10 cellular contexts compared by ENCODE assay signal in genomic region chr12:122082621-122083356, GRCh38. TPM values are rescaled to one million over a fixed set of nuclear protein-coding genes. Genes with fewer than 3 reads are reported as not detected.
DNase-seq lines count a peak whose midpoint lies in the region; ATAC-seq, FAIRE-seq and TF ChIP-seq lines count a peak whose summit lies in the region.
"Had no signal": no experiment of that assay in that cellular context is flagged by ENCODE, and none has a peak within 500 bp of the region (broad histone marks: within the 10 kb centered on the region; RNA-seq: fewer than 3 reads in every experiment).

No MANE protein-coding gene starts in this region.

- WGBS in esophagus squamous epithelium, 2 donors: 59 to 78% methylated on average over 6 of the region's 6 CpGs

- H3K4me1 Mint-ChIP-seq in T-helper 17 cell: peaks cover 54% of the 10 kb centered on the region

- peak overlapping the region in 1 of 4 donors; percentile 92 for H3K4me3 ChIP-seq in esophagus squamous epithelium
- H3K4me3 ChIP-seq in skeletal muscle tissue (ENCODE audit: low read length in 3 of 3): peak overlapping the region in 2 of 3 donors; percentile 34 to 96

- H3K27ac Mint-ChIP-seq in T-helper 17 cell: peak overlapping the region; percentile 96

- H3K27me3 Mint-ChIP-seq in T-helper 17 cell: no peaks in the 10 kb centered on the region

- DNase-seq in GM19239 (ENCODE audit: insufficient read length, low spot score): no peak
- no peak for DNase-seq in T-helper 17 cell
- no peak for DNase-seq in esophagus squamous epithelium (lab: John Stamatoyannopoulos, UW)
- DNase-seq in occipital lobe (lab: John Stamatoyannopoulos, UW): no peak
- no peak for DNase-seq in UCSD-AML1 (lab: John Stamatoyannopoulos, UW; ENCODE audit: unreplicated experiment)
- DNase-seq in activated CD8-positive, alpha-beta memory T cell treated with anti-CD3 and anti-CD28 coated beads, Interleukin-2, amount 50 U/mL, for 48 hours: no peak
- DNase-seq: GOT3 had no signal

- peak overlapping the region; percentile 97 for H3K4me3 Mint-ChIP-seq in T-helper 17 cell

- peak overlapping the region in 3 of 4 donors; percentile 85 to 95 (median 93) for H3K27ac ChIP-seq in esophagus squamous epithelium
- peak overlapping the region; percentile 93 for H3K27ac ChIP-seq in skeletal muscle tissue (ENCODE audit: low read depth, low read length)
- H3K27ac ChIP-seq: SJSA1 had no signal

- H3K36me3 Mint-ChIP-seq in T-helper 17 cell (ENCODE audit: low read depth): peaks cover 7% of the 10 kb centered on the region

- H3K9me3 ChIP-seq in T-helper 17 cell (ENCODE audit: control insufficient read depth, low read length, poor library complexity, severe bottlenecking): no peaks in the 10 kb centered on the region
- H3K9me3 ChIP-seq in esophagus squamous epithelium: no peaks in the 10 kb centered on the region
- H3K9me3 ChIP-seq in skeletal muscle tissue (ENCODE audit: control insufficient read depth in 3 of 3, low read length in 3 of 3): no peaks in the 10 kb centered on the region
- H3K9me3 ChIP-seq: SJSA1 had no signal

- H3K27me3 ChIP-seq in esophagus squamous epithelium (no peaks in the 10 kb centered on the region), skeletal muscle tissue (ENCODE audit: control insufficient read depth in 3 of 3, insufficient read depth in 3 of 3, low read length in 3 of 3) (no peaks in the 10 kb centered on the region)
- H3K27me3 ChIP-seq: SJSA1 had no signal

- no peak for TF ChIP-seq CTCF in esophagus squamous epithelium (IDR thresholded peaks at IDR 0.05)

- H3K4me1 ChIP-seq in esophagus squamous epithelium (peaks cover 27 to 92% (median 42%) of the 10 kb centered on the region in 3 donors), skeletal muscle tissue (ENCODE audit: control insufficient read depth in 3 of 3, insufficient read depth in 3 of 3, low read length in 3 of 3) (peaks cover 67 to 78% (median 69%) of the 10 kb centered on the region in 3 donors)

- FAIRE-seq in GM19239 (lab: Jason Lieb, UNC): peak; percentile 31

- no peak for ATAC-seq in T-helper 17 cell
- no peak for ATAC-seq in HG02840 (IDR thresholded peaks at IDR 0.05; ENCODE audit: low FRiP score, unreplicated experiment)

- no peak for TF ChIP-seq POLR2A in esophagus squamous epithelium (IDR thresholded peaks at IDR 0.05)

- peak overlapping the region in 2 of 3 donors; percentile 37 to 97 for H3K9ac ChIP-seq in skeletal muscle tissue (ENCODE audit: low read depth in 1 of 3, low read length in 3 of 3)

- intact Hi-C loops in esophagus squamous epithelium (cut with DNase I): no loop called here

- H3K36me3 ChIP-seq in esophagus squamous epithelium (peaks cover 0 to 35% (median 6%) of the 10 kb centered on the region in 3 donors), skeletal muscle tissue (ENCODE audit: control insufficient read depth in 3 of 3, insufficient read depth in 3 of 3, low read length in 3 of 3) (peaks cover 7 to 16% (median 9%) of the 10 kb centered on the region in 3 donors)

RNA-seq across cellular contexts. Expression of gene MLXIP, which starts 4.2 kb away (rescaled TPM):
- total RNA-seq in T-helper 17 cell (10 to 100 TPM; 83.4 to 86.0 TPM), esophagus squamous epithelium (10 to 100 TPM in 3 of 4 donors, 1 to 10 TPM in 1; 9.6 to 20.0 (median 11.4) TPM), skeletal muscle tissue (10.4 TPM), occipital lobe (7.6 TPM)
